Comparison of ENCODE assay signal across 23 cellular contexts in genomic region chr5:51621156-51621555, GRCh38.
"Had no signal": no experiment of that assay in that cellular context is flagged by ENCODE, and none has a peak within 500 bp of the region (broad histone marks: within the 10 kb centered on the region; RNA-seq: fewer than 3 reads in every experiment).

No MANE protein-coding gene starts in this region.

- H3K9me3 ChIP-seq: colonic mucosa, gastroesophageal sphincter had no signal

- H3K36me3 ChIP-seq: brain microvascular endothelial cell, colonic mucosa, gastroesophageal sphincter, heart left ventricle, left ventricle myocardium inferior had no signal

- ATAC-seq: activated CD8-positive, alpha-beta T cell treated with anti-CD3 and anti-CD28 coated beads, Interleukin-2, amount 10 ng/mL, durations not matched to agents 7 days and 5 days; activated naive CD8-positive, alpha-beta T cell treated with anti-CD3 and anti-CD28 coated beads, Interleukin-2, amount 50 U/mL, for 24 hours; gastroesophageal sphincter; heart left ventricle; right cardiac atrium; stimulated activated effector memory CD8-positive, alpha-beta T cell treated with anti-CD3 and anti-CD28 coated beads, Interleukin-12 subunit alpha, Interleukin-12 subunit beta, amount 100 ng/mL, for 72 hours had no signal

- H3K36me3 Mint-ChIP-seq: activated naive CD4-positive, alpha-beta T cell treated with anti-CD3 and anti-CD28 coated beads, Interleukin-2, amount 10 ng/mL, durations not matched to agents 7 days and 5 days; stimulated activated effector memory CD8-positive, alpha-beta T cell treated with anti-CD3 and anti-CD28 coated beads, Interleukin-12 subunit alpha, Interleukin-12 subunit beta, amount 100 ng/mL, for 72 hours had no signal

- H3K4me3 ChIP-seq: colonic mucosa, gastroesophageal sphincter, heart left ventricle, left ventricle myocardium inferior, smooth muscle cell had no signal

- H3K4me1 Mint-ChIP-seq: activated CD4-positive, alpha-beta T cell treated with anti-CD3 and anti-CD28 coated beads, Interleukin-2, amount 10 ng/mL, durations not matched to agents 24 days and 14 days; activated naive CD4-positive, alpha-beta T cell treated with anti-CD3 and anti-CD28 coated beads, Interleukin-2, amount 10 ng/mL, durations not matched to agents 7 days and 5 days; activated naive CD8-positive, alpha-beta T cell treated with anti-CD3 and anti-CD28 coated beads, Interleukin-2, amount 50 U/mL, for 24 hours; stimulated activated effector memory CD8-positive, alpha-beta T cell treated with anti-CD3 and anti-CD28 coated beads, Interleukin-12 subunit alpha, Interleukin-12 subunit beta, amount 100 ng/mL, for 72 hours had no signal

- H3K27ac ChIP-seq: brain microvascular endothelial cell, colonic mucosa, gastroesophageal sphincter, heart left ventricle, left ventricle myocardium inferior had no signal

- H3K4me1 ChIP-seq: colonic mucosa, gastroesophageal sphincter, heart left ventricle, left ventricle myocardium inferior had no signal

- DNase-seq: activated CD4-positive, alpha-beta T cell treated with anti-CD3 and anti-CD28 coated beads, Interleukin-2, amount 10 ng/mL, durations not matched to agents 24 days and 14 days; activated CD8-positive, alpha-beta memory T cell treated with anti-CD3 and anti-CD28 coated beads, Interleukin-2, amount 50 U/mL, for 48 hours; activated CD8-positive, alpha-beta T cell treated with anti-CD3 and anti-CD28 coated beads, Interleukin-2, amount 10 ng/mL, durations not matched to agents 7 days and 5 days; activated effector memory CD4-positive, alpha-beta T cell treated with Interleukin-2 at 50 U/mL for 16 hours; activated naive CD4-positive, alpha-beta T cell treated with anti-CD3 and anti-CD28 coated beads, Interleukin-2, amount 10 ng/mL, durations not matched to agents 7 days and 5 days; activated naive CD8-positive, alpha-beta T cell treated with anti-CD3 and anti-CD28 coated beads, Interleukin-2, amount 50 U/mL, for 24 hours; activated T-cell treated with anti-CD3 and anti-CD28 coated beads, Interleukin-2, amount 50 U/mL, for 48 hours; anterior cingulate cortex; brain microvascular endothelial cell; central memory CD4-positive, alpha-beta T cell; colonic mucosa; effector CD4-positive, alpha-beta T cell; heart left ventricle; kidney glomerular epithelial cell; left ventricle myocardium inferior; mammary epithelial cell; right cardiac atrium; stimulated activated CD4-positive, alpha-beta T cell treated with anti-CD3 and anti-CD28 coated beads, Interleukin-4, amount 100 ng/mL, for 24 hours; T1000 had no signal

- H3K4me3 Mint-ChIP-seq: activated CD4-positive, alpha-beta T cell treated with anti-CD3 and anti-CD28 coated beads, Interleukin-2, amount 10 ng/mL, durations not matched to agents 24 days and 14 days; activated CD8-positive, alpha-beta T cell treated with anti-CD3 and anti-CD28 coated beads, Interleukin-2, amount 10 ng/mL, durations not matched to agents 7 days and 5 days; activated naive CD4-positive, alpha-beta T cell treated with anti-CD3 and anti-CD28 coated beads, Interleukin-2, amount 10 ng/mL, durations not matched to agents 7 days and 5 days; activated naive CD8-positive, alpha-beta T cell treated with anti-CD3 and anti-CD28 coated beads, Interleukin-2, amount 50 U/mL, for 24 hours; stimulated activated effector memory CD8-positive, alpha-beta T cell treated with anti-CD3 and anti-CD28 coated beads, Interleukin-12 subunit alpha, Interleukin-12 subunit beta, amount 100 ng/mL, for 72 hours had no signal

- H3K27ac Mint-ChIP-seq: activated CD4-positive, alpha-beta T cell treated with anti-CD3 and anti-CD28 coated beads, Interleukin-2, amount 10 ng/mL, durations not matched to agents 24 days and 14 days; activated CD8-positive, alpha-beta T cell treated with anti-CD3 and anti-CD28 coated beads, Interleukin-2, amount 10 ng/mL, durations not matched to agents 7 days and 5 days; activated naive CD4-positive, alpha-beta T cell treated with anti-CD3 and anti-CD28 coated beads, Interleukin-2, amount 10 ng/mL, durations not matched to agents 7 days and 5 days; activated naive CD8-positive, alpha-beta T cell treated with anti-CD3 and anti-CD28 coated beads, Interleukin-2, amount 50 U/mL, for 24 hours; progenitor cell of endocrine pancreas; stimulated activated effector memory CD8-positive, alpha-beta T cell treated with anti-CD3 and anti-CD28 coated beads, Interleukin-12 subunit alpha, Interleukin-12 subunit beta, amount 100 ng/mL, for 72 hours had no signal

- H3K27me3 Mint-ChIP-seq: activated CD4-positive, alpha-beta T cell treated with anti-CD3 and anti-CD28 coated beads, Interleukin-2, amount 10 ng/mL, durations not matched to agents 24 days and 14 days; activated naive CD4-positive, alpha-beta T cell treated with anti-CD3 and anti-CD28 coated beads, Interleukin-2, amount 10 ng/mL, durations not matched to agents 7 days and 5 days; activated naive CD8-positive, alpha-beta T cell treated with anti-CD3 and anti-CD28 coated beads, Interleukin-2, amount 50 U/mL, for 24 hours had no signal

- H3K9me3 Mint-ChIP-seq: activated CD4-positive, alpha-beta T cell treated with anti-CD3 and anti-CD28 coated beads, Interleukin-2, amount 10 ng/mL, durations not matched to agents 24 days and 14 days had no signal

- H3K27me3 ChIP-seq: brain microvascular endothelial cell, colonic mucosa, gastroesophageal sphincter, heart left ventricle had no signal
